ENCODE assay signal across 1 cellular context in the genomic region with DNA sequence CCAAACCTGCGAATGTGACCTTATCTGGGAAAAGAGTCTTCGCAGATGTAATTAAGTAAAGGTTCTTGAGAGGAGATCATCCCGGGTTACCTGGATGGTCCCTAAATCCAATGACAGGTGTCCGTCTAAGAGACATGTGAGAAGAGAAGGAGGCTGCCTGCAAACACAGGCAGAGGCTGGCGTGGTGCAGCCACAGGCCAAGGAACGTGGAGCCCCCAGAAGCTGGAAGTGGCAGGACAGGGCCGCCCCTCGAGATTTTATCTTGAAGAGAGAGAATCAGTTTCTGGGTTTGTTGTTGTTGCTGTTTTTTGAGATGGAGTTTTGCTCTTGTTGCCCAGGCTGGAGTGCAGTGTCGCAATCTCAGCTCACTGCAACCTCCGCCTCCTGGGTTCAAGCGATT.
TF ChIP-seq lines count a peak whose summit lies in the region.

No MANE protein-coding gene starts in this region.

TF ChIP-seq in GM23338, 12 proteins besides CTCF, POLR2A, EP300 and RAD21 (continued from another document):
- no peak for TF ChIP-seq ZNF462 (CRISPR knock-in tag; IDR thresholded peaks at IDR 0.05)
- no peak for TF ChIP-seq NANOG (IDR thresholded peaks at IDR 0.05; ENCODE audit: borderline replicate concordance)
TF ChIP-seq in GM23338: peak in this region for 0.
